10 cellular contexts compared by ENCODE assay signal in genomic region chr2:197322729-197323720, GRCh38. TPM values are rescaled to one million over a fixed set of nuclear protein-coding genes. Genes with fewer than 3 reads are reported as not detected.
DNase-seq lines count a peak whose midpoint lies in the region; ATAC-seq and TF ChIP-seq lines count a peak whose summit lies in the region.
"Had no signal": no experiment of that assay in that cellular context is flagged by ENCODE, and none has a peak within 500 bp of the region (broad histone marks: within the 10 kb centered on the region; RNA-seq: fewer than 3 reads in every experiment).

No MANE protein-coding gene starts in this region.

- no peaks in the 10 kb centered on the region for H3K4me1 Mint-ChIP-seq in HFFc6 (ENCODE audit: low read depth)

- H2AK5ac ChIP-seq in mesendoderm (ENCODE audit: low read length) = no peak overlapping the region

- H3K27me3 ChIP-seq in mesendoderm (ENCODE audit: insufficient read depth, low read length, poor library complexity) = no peaks in the 10 kb centered on the region

- peak overlapping the region; percentile 10 for H3K27ac ChIP-seq in mesendoderm (ENCODE audit: low read depth, low read length)
- H3K27ac ChIP-seq: foreskin keratinocyte had no signal

- H4K5ac ChIP-seq in mesendoderm (ENCODE audit: low read length) = no peak overlapping the region

- ATAC-seq in GM21723 (IDR thresholded peaks at IDR 0.05; ENCODE audit: unreplicated experiment) (peak; percentile 52), HG03457 (IDR thresholded peaks at IDR 0.05; ENCODE audit: unreplicated experiment) (no peak)
- ATAC-seq: foreskin keratinocyte had no signal

- no peak overlapping the region for H3K9ac ChIP-seq in mesendoderm (ENCODE audit: low read length)

- peaks cover 9% of the 10 kb centered on the region for H3K27me3 Mint-ChIP-seq in HFFc6 (ENCODE audit: insufficient read depth)

- no peak overlapping the region for H3K4me3 ChIP-seq in mesendoderm (ENCODE audit: low read length)

- H3K79me2 ChIP-seq in mesendoderm (ENCODE audit: control insufficient read depth, insufficient read depth, low read length) = no peaks in the 10 kb centered on the region

- H3K18ac ChIP-seq in mesendoderm (ENCODE audit: low read length) = no peak overlapping the region

- WGBS in mesendoderm (ENCODE audit: extremely low coverage, insufficient coverage, low lambda C conversion rate) = no CpG with 5 or more reads among the region's 11 CpGs

- H3K4ac ChIP-seq in mesendoderm (ENCODE audit: low read depth, low read length) = no peak overlapping the region

- H3K23ac ChIP-seq in mesendoderm (ENCODE audit: low read length) = no peak overlapping the region

- peak; percentile 98 for DNase-seq in mesendoderm
- no peak for DNase-seq in stimulated activated CD4-positive, alpha-beta T cell treated with anti-CD3 and anti-CD28 coated beads, Interleukin-4, amount 100 ng/mL, for 1 hour
- no peak for DNase-seq in NCI-H524 treated with DMSO at 0.1 percent for 48 hours (lab: John Stamatoyannopoulos, UW)
- DNase-seq in HFFc6 = no peak
- DNase-seq: foreskin keratinocyte, GDM1 had no signal

- H3K56ac ChIP-seq in mesendoderm (ENCODE audit: low read length) = peak overlapping the region; percentile 63

- no peak overlapping the region for H3K27ac Mint-ChIP-seq in HFFc6

- H2BK120ac ChIP-seq in mesendoderm (ENCODE audit: low read depth, low read length) = no peak overlapping the region

- TF ChIP-seq CTCF in HFFc6 (IDR thresholded peaks at IDR 0.05) = no peak

- no peak overlapping the region for H3K4me2 ChIP-seq in mesendoderm (ENCODE audit: low read length)

- H2BK5ac ChIP-seq in mesendoderm (ENCODE audit: low read length) = peak overlapping the region; percentile 92

- no peaks in the 10 kb centered on the region for H3K79me1 ChIP-seq in mesendoderm (ENCODE audit: low read length)

- no peaks in the 10 kb centered on the region for H3K9me3 Mint-ChIP-seq in HFFc6

- 0 out of 2 replicates have a peak, but pooled peaks cover 5% of the 10 kb centered on the region for H3K36me3 Mint-ChIP-seq in HFFc6 (ENCODE audit: low read depth)

- no peak overlapping the region for H4K8ac ChIP-seq in mesendoderm (ENCODE audit: low read depth, low read length)

- no peaks in the 10 kb centered on the region for H3K36me3 ChIP-seq in mesendoderm (ENCODE audit: control insufficient read depth, insufficient read depth, low read length)

- H2BK15ac ChIP-seq in mesendoderm (replicated peaks; ENCODE audit: low read depth) = no peak overlapping the region

- peaks cover 5% of the 10 kb centered on the region for H3K4me1 ChIP-seq in mesendoderm (ENCODE audit: control insufficient read depth, low read depth, low read length)
- H3K4me1 ChIP-seq: foreskin keratinocyte had no signal

- peak; percentile 44 for TF ChIP-seq POLR2A in GM18526 (IDR thresholded peaks at IDR 0.05; ENCODE audit: extremely low read depth, insufficient read length)
- TF ChIP-seq POLR2A in Raji (IDR thresholded peaks at IDR 0.05; ENCODE audit: insufficient read depth, low read depth, low read length) = peak; percentile 51

- no peak overlapping the region for H3K4me3 Mint-ChIP-seq in HFFc6

RNA-seq across cellular contexts. Expression of gene ANKRD44, which starts 12.4 kb away (rescaled TPM):
- 0.53 TPM for polyA plus RNA-seq in mesendoderm (2013, experiment 1 of 2)
- polyA plus RNA-seq in mesendoderm (2013, experiment 2 of 2) = 1.1 TPM
- 1 to 10 TPM; 3.8 to 5.7 (median 4.7) TPM for total RNA-seq in HFFc6 (2021; fragmentation: NEBNext Ultra II Directional; extraction: Animal tissue kit (Norgen Biotek cat#: 25700))
